Comparison of ENCODE assay signal across 8 cellular contexts in genomic region chrX:118459494-118459893, GRCh38. TPM values are rescaled to one million over a fixed set of nuclear protein-coding genes. Genes with fewer than 3 reads are reported as not detected.
DNase-seq lines count a peak whose midpoint lies in the region; ATAC-seq and TF ChIP-seq lines count a peak whose summit lies in the region.

No MANE protein-coding gene starts in this region.

- no peaks in the 10 kb centered on the region for H3K36me3 ChIP-seq in right lobe of liver

- peak; percentile 0 for DNase-seq in stimulated activated CD8-positive, alpha-beta memory T cell treated with anti-CD3 and anti-CD28 coated beads, Interleukin-12 subunit alpha, Interleukin-12 subunit beta, amount 100 ng/mL, for 1 hour (ENCODE audit: low read depth)
- DNase-seq in stimulated activated CD8-positive, alpha-beta memory T cell treated with anti-CD3 and anti-CD28 coated beads, Interleukin-4, amount 100 ng/mL, for 48 hours = no peak
- DNase-seq in NCI-H774 (lab: John Stamatoyannopoulos, UW) = peak; percentile 59
- peak; percentile 1 to 57 for DNase-seq in T47D (ENCODE audit: low read depth in 1 of 2, low spot score in 1 of 2)
- peak in 1 of 3 donors; percentile 37 for DNase-seq in right lobe of liver
- no peak for DNase-seq in NCI-H187 treated with DMSO at 0.1 percent for 48 hours (lab: John Stamatoyannopoulos, UW)

- peak; percentile 45 to 63 (median 55) for TF ChIP-seq CTCF in right lobe of liver (IDR thresholded peaks at IDR 0.05)

- no peak for TF ChIP-seq POLR2A in right lobe of liver (IDR thresholded peaks at IDR 0.05)

- intact Hi-C loops in right lobe of liver (cut with DNase I) = no loop called here

- no peak overlapping the region for H3K27ac ChIP-seq in right lobe of liver

- no peaks in the 10 kb centered on the region for H3K9me3 ChIP-seq in right lobe of liver

- no peak overlapping the region for H3K4me3 ChIP-seq in right lobe of liver

- H3K4me1 ChIP-seq in right lobe of liver = no peaks in the 10 kb centered on the region

- in situ Hi-C loops in T47D (cut with HindIII; ENCODE audit: low pct_unique_long_range_greater_than_20kb, low sequenced_read_pairs) = no loop called here

- peak; percentile 68 for ATAC-seq in HG03139 (IDR thresholded peaks at IDR 0.05; ENCODE audit: unreplicated experiment)
- ATAC-seq in right lobe of liver = peak; percentile 83 to 93 (median 84)
- ATAC-seq in activated CD4-positive, CD25-positive, alpha-beta regulatory T cell treated with anti-CD3 and anti-CD28 coated beads, Interleukin-2, amount 50 U/mL, for 24 hours = no peak

- no peaks in the 10 kb centered on the region for H3K27me3 ChIP-seq in right lobe of liver

- 12% methylated on average over 4 of the region's 4 CpGs for WGBS in right lobe of liver (ENCODE audit: insufficient coverage, low coverage, low lambda C conversion rate, missing lambda C conversion rate)

RNA-seq across cellular contexts. Expression of gene DOCK11, which starts 36.1 kb away (rescaled TPM):
- total RNA-seq in right lobe of liver = 1 to 10 TPM; 1.1 to 4.4 (median 3.2) TPM

Comparison
In these comparisons a context has a peak if more than half of its experiments do, and no peak if none do; other contexts are left out.
1. DNase-seq: peak in stimulated activated CD8-positive, alpha-beta memory T cell treated with anti-CD3 and anti-CD28 coated beads, Interleukin-12 subunit alpha, Interleukin-12 subunit beta, amount 100 ng/mL, for 1 hour (single experiment), NCI-H774 (single experiment) and T47D (2 of 2); none in stimulated activated CD8-positive, alpha-beta memory T cell treated with anti-CD3 and anti-CD28 coated beads, Interleukin-4, amount 100 ng/mL, for 48 hours (single experiment) and NCI-H187 treated with DMSO at 0.1 percent for 48 hours (single experiment).
2. ATAC-seq: peak in HG03139 (single experiment) and right lobe of liver (4 of 4); none in activated CD4-positive, CD25-positive, alpha-beta regulatory T cell treated with anti-CD3 and anti-CD28 coated beads, Interleukin-2, amount 50 U/mL, for 24 hours (0 of 2).